ENCODE assay signal across 1 cellular context in genomic region chr5:139646912-139647391, GRCh38.
TF ChIP-seq lines count a peak whose summit lies in the region.

No MANE protein-coding gene starts in this region.

TF ChIP-seq in HepG2, 621 proteins besides CTCF, POLR2A, EP300 and RAD21 (continued from another document and continues in another):
- peak; percentile 66; the same call in 1 of the 2 replicates for TF ChIP-seq ZNF512B (CRISPR knock-in tag; IDR thresholded peaks at IDR 0.05; ENCODE audit: borderline replicate concordance)
- no peak for TF ChIP-seq RBM39 (IDR thresholded peaks at IDR 0.05; ENCODE audit: low read depth, low read length, poor library complexity, severe bottlenecking)
- TF ChIP-seq MAX (IDR thresholded peaks at IDR 0.05): peak; percentile 47
- no peak for TF ChIP-seq ZNF770 (CRISPR knock-in tag; IDR thresholded peaks at IDR 0.05)
- TF ChIP-seq ZNF674 (CRISPR knock-in tag; IDR thresholded peaks at IDR 0.05; ENCODE audit: low read depth): no peak
- TF ChIP-seq MTA3 (CRISPR knock-in tag; IDR thresholded peaks at IDR 0.05): no peak
- TF ChIP-seq KIAA2018 (CRISPR knock-in tag; IDR thresholded peaks at IDR 0.05; ENCODE audit: borderline replicate concordance): no peak
- no peak for TF ChIP-seq ZNF318 (CRISPR knock-in tag; IDR thresholded peaks at IDR 0.05)
- TF ChIP-seq MBD4 (IDR thresholded peaks at IDR 0.05; ENCODE audit: borderline replicate concordance, low read length): no peak
- TF ChIP-seq AHDC1 (CRISPR knock-in tag; IDR thresholded peaks at IDR 0.05; ENCODE audit: borderline replicate concordance): 0 out of 2 replicates have a peak, but pooled peaks have one; percentile 18
- no peak for TF ChIP-seq ATF3 (CRISPR knock-in tag; IDR thresholded peaks at IDR 0.05)
- TF ChIP-seq ZNF740 (CRISPR knock-in tag; IDR thresholded peaks at IDR 0.05): no peak
- TF ChIP-seq RCOR2 (CRISPR knock-in tag; IDR thresholded peaks at IDR 0.05): no peak
- TF ChIP-seq SMAD3 (CRISPR knock-in tag; IDR thresholded peaks at IDR 0.05): no peak
- no peak for TF ChIP-seq KDM4B (CRISPR knock-in tag; IDR thresholded peaks at IDR 0.05)
- no peak for TF ChIP-seq ZNF136 (CRISPR knock-in tag; IDR thresholded peaks at IDR 0.05; ENCODE audit: low read depth)
- TF ChIP-seq ZFX (CRISPR knock-in tag; IDR thresholded peaks at IDR 0.05; ENCODE audit: low read depth): peak; percentile 60
- TF ChIP-seq ZNF878 (CRISPR knock-in tag; IDR thresholded peaks at IDR 0.05): no peak
- peak; percentile 28; the same call in 1 of the 2 replicates for TF ChIP-seq KDM2A (CRISPR knock-in tag; IDR thresholded peaks at IDR 0.05; ENCODE audit: borderline replicate concordance, low read depth)
